Comparison of ENCODE assay signal across 16 cellular contexts in genomic region chr12:57341275-57341990, GRCh38.
A peak's percentile ranks its signal among the peaks of the same experiment; 100 is the strongest.
DNase-seq lines count a peak whose midpoint lies in the region; ATAC-seq, FAIRE-seq and TF ChIP-seq lines count a peak whose summit lies in the region.
"Had no signal": no experiment of that assay in that cellular context is flagged by ENCODE, and none has a peak within 500 bp of the region (broad histone marks: within the 10 kb centered on the region; RNA-seq: fewer than 3 reads in every experiment).

No MANE protein-coding gene starts in this region.

- in situ Hi-C loops in IMR-90 (cut with MboI; ENCODE audit: low sequenced_read_pairs) = no loop called here

- TF ChIP-seq POLR2A in IMR-90 (IDR thresholded peaks at IDR 0.05; ENCODE audit: low read depth, low read length) (no peak), H54 (IDR thresholded peaks at IDR 0.05; ENCODE audit: low read depth, low read length) (no peak)

- no peak overlapping the region for H3K9ac ChIP-seq in IMR-90 (ENCODE audit: low read depth, low read length)

- no peaks in the 10 kb centered on the region for H4K20me1 ChIP-seq in IMR-90 (ENCODE audit: insufficient read depth, low read length)
- peaks cover 3% of the 10 kb centered on the region for H4K20me1 ChIP-seq in osteoblast (ENCODE audit: insufficient read depth, low read length)

- no peak overlapping the region for H2BK5ac ChIP-seq in IMR-90 (ENCODE audit: low read depth, low read length, poor library complexity, severe bottlenecking)

- BruUV-seq in A673 (replicated peaks; lab: Mats Ljungman, UMichigan) (no TSS peak), IMR-90 (replicated peaks; lab: Mats Ljungman, UMichigan) (no TSS peak)

- H2BK15ac ChIP-seq in IMR-90 (ENCODE audit: low read depth, low read length) = no peak overlapping the region

- TF ChIP-seq RAD21 in IMR-90 (IDR thresholded peaks at IDR 0.05; ENCODE audit: low read length) = no peak

- no peak overlapping the region for H3K4me3 Mint-ChIP-seq in immature natural killer cell
- H3K4me3 Mint-ChIP-seq: activated naive CD4-positive, alpha-beta T cell treated with anti-CD3 and anti-CD28 coated beads, Interleukin-2, amount 50 U/mL, for 24 hours had no signal

- H3K79me2 ChIP-seq in osteoblast (ENCODE audit: insufficient read depth, low read length) = peaks cover 18% of the 10 kb centered on the region

- H3K4me3 ChIP-seq in A673 (ENCODE audit: low read depth, low read length, poor library complexity, severe bottlenecking) (no peak overlapping the region), IMR-90 (ENCODE audit: insufficient read depth, low read depth, low read length) (no peak overlapping the region), epithelial cell of esophagus (ENCODE audit: low read length) (no peak overlapping the region), osteoblast (ENCODE audit: insufficient read depth, low read length) (no peak overlapping the region)
- H3K4me3 ChIP-seq: transverse colon had no signal

- no peak overlapping the region for H2BK20ac ChIP-seq in IMR-90 (ENCODE audit: low read depth, low read length)

- no peak overlapping the region for H4K8ac ChIP-seq in IMR-90 (ENCODE audit: low read depth in 2 of 2, low read length in 2 of 2)

- no peak for FAIRE-seq in H54 (lab: Jason Lieb, UNC)
- FAIRE-seq: GM18507 had no signal

- no peak overlapping the region for H3K56ac ChIP-seq in IMR-90 (ENCODE audit: extremely low read depth, insufficient read depth, low read length)

- H3K9me3 Mint-ChIP-seq in immature natural killer cell = no peaks in the 10 kb centered on the region
- H3K9me3 Mint-ChIP-seq: activated naive CD4-positive, alpha-beta T cell treated with anti-CD3 and anti-CD28 coated beads, Interleukin-2, amount 50 U/mL, for 24 hours had no signal

- H2AK9ac ChIP-seq in IMR-90 (replicated peaks; ENCODE audit: low read depth, low read length, poor library complexity) = no peak overlapping the region

- H3K4ac ChIP-seq in IMR-90 (ENCODE audit: low read depth, low read length) = no peak overlapping the region

- H3K4me2 ChIP-seq in IMR-90 (ENCODE audit: low read depth, low read length) = no peak overlapping the region
- H3K4me2 ChIP-seq in osteoblast (ENCODE audit: insufficient read depth, low read length) = no peak overlapping the region

- H3K27me3 ChIP-seq in A673 (replicated peaks; ENCODE audit: insufficient read depth, low read depth, low read length, poor library complexity) (no peaks in the 10 kb centered on the region), IMR-90 (ENCODE audit: control insufficient read depth, insufficient read depth, low read length) (no peaks in the 10 kb centered on the region), osteoblast (ENCODE audit: insufficient read depth, low read length) (no peaks in the 10 kb centered on the region)
- H3K27me3 ChIP-seq: heart right ventricle, transverse colon had no signal

- no peak for TF ChIP-seq CTCF in A673 (conservative IDR thresholded peaks at IDR 0.05; ENCODE audit: low read depth, low read length)
- no peak for TF ChIP-seq CTCF in IMR-90 (conservative IDR thresholded peaks at IDR 0.05; ENCODE audit: low read depth, low read length)
- no peak for TF ChIP-seq CTCF in epithelial cell of esophagus (IDR thresholded peaks at IDR 0.05; ENCODE audit: insufficient read depth, low read depth, low read length, missing control alignments)
- TF ChIP-seq CTCF in osteoblast (IDR thresholded peaks at IDR 0.05; ENCODE audit: extremely low read depth, low read depth, low read length) = no peak

- intact Hi-C loops in A673 (cut with micrococcal nuclease; ENCODE audit: unreplicated experiment) = no loop called here
- intact Hi-C loops in IMR-90 (cut with micrococcal nuclease) = no loop called here

- POLR2A ChIA-PET in A673 (lab: Charles Lee; ENCODE audit: low non-redundant PET) = interaction anchor here (0.7 kb wide), 1 partner anchor 34 kb away, joined by 3 read pairs; no protein-coding TSS in a partner anchor
- POLR2A ChIA-PET in IMR-90 (lab: Charles Lee; ENCODE audit: unreplicated experiment) = interaction anchor here (0.6 kb wide), 1 partner anchor 41 kb away, joined by 3 read pairs; no protein-coding TSS in a partner anchor

- CTCF ChIA-PET in A673 (lab: Charles Lee) = interaction anchor here (1.8 kb wide), 1 partner anchor 34 kb away, joined by 7 read pairs; no protein-coding TSS in a partner anchor
- CTCF ChIA-PET in IMR-90 (lab: Yijun Ruan, JAX) = no interaction called here

- dilution Hi-C loops in IMR-90 (cut with HindIII; ENCODE audit: low sequenced_read_pairs, unreplicated experiment) = no loop called here

- no peaks in the 10 kb centered on the region for H3K9me1 ChIP-seq in IMR-90 (ENCODE audit: insufficient read depth, low read length)

- no peak for ATAC-seq in IMR-90 (ENCODE audit: low read depth)
- no peak for ATAC-seq in HG02642 (IDR thresholded peaks at IDR 0.05; ENCODE audit: poor library complexity, unreplicated experiment)

- no CpG with 5 or more reads among the region's 7 CpGs for WGBS in IMR-90 (ENCODE audit: extremely low coverage in 2 of 2, insufficient read length in 1 of 2), 2 experiments

- H3K36me3 Mint-ChIP-seq in immature natural killer cell = peaks cover 5 to 28% (median 10%) of the 10 kb centered on the region in 3 donors

- no peak overlapping the region for H4K5ac ChIP-seq in IMR-90 (ENCODE audit: low read depth, low read length)

- peaks cover 0 to 5% (median 0%) of the 10 kb centered on the region in 3 donors for H3K27me3 Mint-ChIP-seq in immature natural killer cell (ENCODE audit: low read depth in 3 of 3)
- H3K27me3 Mint-ChIP-seq: activated naive CD4-positive, alpha-beta T cell treated with anti-CD3 and anti-CD28 coated beads, Interleukin-2, amount 50 U/mL, for 24 hours had no signal

- H3K4me1 ChIP-seq in A673 (ENCODE audit: insufficient read depth, low read length, poor library complexity, severe bottlenecking) (peaks cover 35% of the 10 kb centered on the region), IMR-90 (ENCODE audit: control insufficient read depth, insufficient read depth, low read length) (peaks cover 4% of the 10 kb centered on the region; the same call in 1 of the 2 replicates), osteoblast (ENCODE audit: insufficient read depth, low read length) (peaks cover 12% of the 10 kb centered on the region)

- H2BK120ac ChIP-seq in IMR-90 (ENCODE audit: low read depth, low read length) = no peak overlapping the region

- no peaks in the 10 kb centered on the region for H3K36me3 ChIP-seq in A673 (ENCODE audit: insufficient read depth, low read length, poor library complexity, severe bottlenecking)
- no peaks in the 10 kb centered on the region for H3K36me3 ChIP-seq in IMR-90 (ENCODE audit: control insufficient read depth, insufficient read depth, low read length)
- no peaks in the 10 kb centered on the region for H3K36me3 ChIP-seq in osteoblast (ENCODE audit: insufficient read depth, low read length)
- H3K36me3 ChIP-seq: transverse colon had no signal

- H4K91ac ChIP-seq in IMR-90 (ENCODE audit: insufficient read depth, low read depth, low read length) = no peak overlapping the region

- H2AFZ ChIP-seq in IMR-90 (replicated peaks; ENCODE audit: low read length, poor library complexity) (no peak overlapping the region), osteoblast (ENCODE audit: low read length) (no peak overlapping the region)

- no peak overlapping the region for H2AK5ac ChIP-seq in IMR-90 (ENCODE audit: low read depth, low read length)

- H3K4me1 Mint-ChIP-seq in immature natural killer cell = peaks cover 23 to 53% of the 10 kb centered on the region in 2 donors

- no peak overlapping the region; the same call in 1 of the 2 replicates for H3K23ac ChIP-seq in IMR-90 (ENCODE audit: low read depth, low read length)

- peak overlapping the region in 1 of 6 donors; percentile 7 for H3K27ac Mint-ChIP-seq in immature natural killer cell
- H3K27ac Mint-ChIP-seq: activated naive CD4-positive, alpha-beta T cell treated with anti-CD3 and anti-CD28 coated beads, Interleukin-2, amount 50 U/mL, for 24 hours had no signal

- H3K9me3 ChIP-seq in A673 (ENCODE audit: low read depth, low read length, poor library complexity, severe bottlenecking) = no peaks in the 10 kb centered on the region
- no peaks in the 10 kb centered on the region for H3K9me3 ChIP-seq in IMR-90 (ENCODE audit: control insufficient read depth, insufficient read depth, low read length)
- H3K9me3 ChIP-seq in osteoblast (ENCODE audit: low read depth, low read length) = no peaks in the 10 kb centered on the region
- H3K9me3 ChIP-seq: heart right ventricle, transverse colon had no signal

- H3K27ac ChIP-seq in A673 (ENCODE audit: low read depth, low read length, poor library complexity, severe bottlenecking) = peak overlapping the region; percentile 57
- no peak overlapping the region for H3K27ac ChIP-seq in IMR-90 (ENCODE audit: insufficient read depth, low read length)
- H3K27ac ChIP-seq in osteoblast (ENCODE audit: low read depth, low read length) = peak overlapping the region; percentile 5
- H3K27ac ChIP-seq: epithelial cell of prostate, transverse colon had no signal

- DNase-seq in A673 (ENCODE audit: low spot score) = peak; percentile 17
- peak; percentile 48 for DNase-seq in IMR-90
- peak; percentile 9 for DNase-seq in epithelial cell of esophagus (ENCODE audit: low read depth)
- no peak for DNase-seq in osteoblast (ENCODE audit: insufficient read length, low spot score, missing footprints)
- DNase-seq in H54 (ENCODE audit: insufficient read length, low spot score) = no peak
- no peak for DNase-seq in immature natural killer cell
- no peak for DNase-seq in NOMO-1 treated with dmso at 0.1 percent for 144 hours (lab: John Stamatoyannopoulos, UW; ENCODE audit: unreplicated experiment)
- DNase-seq: activated CD8-positive, alpha-beta memory T cell treated with anti-CD3 and anti-CD28 coated beads, Interleukin-2, amount 50 U/mL, for 4 hours; kidney glomerular epithelial cell; stimulated activated CD4-positive, alpha-beta T cell treated with anti-CD3 and anti-CD28 coated beads, Interleukin-2, amount 100 ng/mL, for 48 hours; transverse colon had no signal

- H3K18ac ChIP-seq in IMR-90 (ENCODE audit: low read depth, low read length) = no peak overlapping the region

- H3K14ac ChIP-seq in IMR-90 (replicated peaks; ENCODE audit: low read depth, low read length) = no peak overlapping the region

- H3K79me1 ChIP-seq in IMR-90 (ENCODE audit: low read depth in 1 of 2, low read length in 2 of 2) = peaks cover 6 to 12% of the 10 kb centered on the region in 2 experiments; a peak in 2 of 4 replicates

TF ChIP-seq in IMR-90, 13 proteins besides CTCF, POLR2A, EP300 and RAD21:
- TF ChIP-seq ELK1 (IDR thresholded peaks at IDR 0.05; ENCODE audit: borderline replicate concordance, low read depth, low read length) = no peak

Comparison
In these comparisons a context has a peak if more than half of its experiments do, and no peak if none do; other contexts are left out.
1. DNase-seq: peak in A673 (single experiment), IMR-90 (single experiment) and epithelial cell of esophagus (single experiment); none in osteoblast (single experiment), H54 (single experiment), immature natural killer cell (0 of 3) and NOMO-1 treated with dmso at 0.1 percent for 144 hours (single experiment).